In the genomic region with DNA sequence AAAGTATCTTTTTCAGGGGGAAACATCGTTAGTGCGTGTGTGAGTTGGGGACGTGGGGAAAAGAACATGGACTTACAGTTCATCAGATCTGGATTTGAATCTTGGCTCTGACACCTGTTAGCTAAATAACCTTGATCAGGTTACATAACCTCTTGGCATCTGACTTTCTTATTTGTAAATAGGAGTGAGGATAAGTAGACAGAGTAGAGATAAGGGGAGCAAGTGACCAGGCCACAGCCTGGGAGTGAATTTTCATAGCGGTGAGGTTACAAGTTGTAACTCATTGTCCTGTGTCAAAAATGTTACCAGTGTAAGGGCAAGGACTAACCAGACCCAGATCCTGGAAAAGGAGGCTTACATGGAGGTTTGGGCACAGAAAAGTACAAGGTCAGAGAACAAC, we compare ENCODE assay signal across 31 cellular contexts.
"Had no signal": no experiment of that assay in that cellular context is flagged by ENCODE, and none has a peak within 500 bp of the region (broad histone marks: within the 10 kb centered on the region; RNA-seq: fewer than 3 reads in every experiment).

No MANE protein-coding gene starts in this region.

- H3K27ac Mint-ChIP-seq: activated CD4-positive, alpha-beta T cell treated with anti-CD3 and anti-CD28 coated beads for 36 hours; activated CD4-positive, alpha-beta T cell treated with anti-CD3 and anti-CD28 coated beads, Interleukin-2, amount 10 ng/mL, durations not matched to agents 7 days and 5 days; activated CD8-positive, alpha-beta T cell treated with anti-CD3 and anti-CD28 coated beads, Interleukin-2, amount 10 ng/mL, durations not matched to agents 7 days and 5 days; activated naive CD4-positive, alpha-beta T cell treated with anti-CD3 and anti-CD28 coated beads, Interleukin-2, amount 50 U/mL, for 24 hours; activated naive CD8-positive, alpha-beta T cell treated with anti-CD3 and anti-CD28 coated beads, Interleukin-2, amount 10 ng/mL, durations not matched to agents 7 days and 5 days; activated T-cell treated with anti-CD3 and anti-CD28 coated beads, Interleukin-2, amount 50 U/mL, for 24 hours; activated T-helper 2 cell treated with anti-CD3 and anti-CD28 coated beads, Interferon-gamma antibody, Interleukin-2, Interleukin-4, amounts not matched to agents 10 μg/mL and 5 μg/mL and 100 μg/mL, durations not matched to agents 14 hours and 24 hours and 36 hours; T-helper 1 cell treated with Interleukin-12 subunit alpha and Interleukin-12 subunit beta and Interleukin-4 antibody, amounts not matched to agents 30 μg/mL and 1 μg/mL, for 36 hours; T-helper 2 cell treated with Interferon-gamma antibody and Interleukin-4, amounts not matched to agents 5 μg/mL and 100 μg/mL, for 36 hours had no signal

- H3K9me3 Mint-ChIP-seq: activated CD4-positive, alpha-beta T cell treated with anti-CD3 and anti-CD28 coated beads, Interleukin-2, amount 10 ng/mL, durations not matched to agents 7 days and 5 days; activated naive CD4-positive, alpha-beta T cell treated with anti-CD3 and anti-CD28 coated beads, Interleukin-2, amount 50 U/mL, for 24 hours; activated naive CD8-positive, alpha-beta T cell treated with anti-CD3 and anti-CD28 coated beads, Interleukin-2, amount 10 ng/mL, durations not matched to agents 7 days and 5 days; activated T-cell treated with anti-CD3 and anti-CD28 coated beads, Interleukin-2, amount 50 U/mL, for 24 hours; activated T-helper 2 cell treated with anti-CD3 and anti-CD28 coated beads, Interferon-gamma antibody, Interleukin-2, Interleukin-4, amounts not matched to agents 10 μg/mL and 5 μg/mL and 100 μg/mL, durations not matched to agents 14 hours and 24 hours and 36 hours; T-helper 1 cell treated with Interleukin-12 subunit alpha and Interleukin-12 subunit beta and Interleukin-4 antibody, amounts not matched to agents 30 μg/mL and 1 μg/mL, for 36 hours; T-helper 2 cell treated with Interferon-gamma antibody and Interleukin-4, amounts not matched to agents 5 μg/mL and 100 μg/mL, for 36 hours had no signal

- H3K27me3 ChIP-seq: ascending aorta, cardiac muscle cell, MG63, SJCRH30 had no signal

- DNase-seq: activated CD4-positive, alpha-beta T cell treated with anti-CD3 and anti-CD28 coated beads for 36 hours; activated CD4-positive, alpha-beta T cell treated with anti-CD3 and anti-CD28 coated beads, Interleukin-2, amount 10 ng/mL, durations not matched to agents 7 days and 5 days; activated CD4-positive, alpha-beta T cell treated with anti-CD3 and anti-CD28 coated beads, Interleukin-2, amount 50 U/mL, for 48 hours; activated CD8-positive, alpha-beta T cell treated with anti-CD3 and anti-CD28 coated beads, Interleukin-2, amount 10 ng/mL, durations not matched to agents 7 days and 5 days; activated gamma-delta T cell; activated naive CD4-positive, alpha-beta T cell treated with Interleukin-2 at 50 U/mL for 16 hours; activated naive CD8-positive, alpha-beta T cell treated with anti-CD3 and anti-CD28 coated beads, Interleukin-2, amount 10 ng/mL, durations not matched to agents 7 days and 5 days; activated T-cell treated with anti-CD3 and anti-CD28 coated beads, Interleukin-2, amount 50 U/mL, for 24 hours; amygdala; Kasumi-1; KBM-7; MG63; NCI-H1092; NCI-H1694 treated with DMSO at 0.1 percent for 48 hours; NCI-H2029; NCI-H2107; NCI-H226; NCI-H446 treated with DMSO at 0.1 percent for 48 hours; NCI-H524; SHP77; SJCRH30 had no signal

- H3K36me3 Mint-ChIP-seq: activated naive CD4-positive, alpha-beta T cell treated with anti-CD3 and anti-CD28 coated beads, Interleukin-2, amount 50 U/mL, for 24 hours; activated naive CD8-positive, alpha-beta T cell treated with anti-CD3 and anti-CD28 coated beads, Interleukin-2, amount 10 ng/mL, durations not matched to agents 7 days and 5 days had no signal

- H3K4me3 ChIP-seq: ascending aorta, cardiac muscle cell, MG63, SJCRH30, SK-N-MC had no signal

- H3K27me3 Mint-ChIP-seq: activated CD4-positive, alpha-beta T cell treated with anti-CD3 and anti-CD28 coated beads for 36 hours; activated CD4-positive, alpha-beta T cell treated with anti-CD3 and anti-CD28 coated beads, Interleukin-2, amount 10 ng/mL, durations not matched to agents 7 days and 5 days; activated naive CD4-positive, alpha-beta T cell treated with anti-CD3 and anti-CD28 coated beads, Interleukin-2, amount 50 U/mL, for 24 hours; activated naive CD8-positive, alpha-beta T cell treated with anti-CD3 and anti-CD28 coated beads, Interleukin-2, amount 10 ng/mL, durations not matched to agents 7 days and 5 days; activated T-cell treated with anti-CD3 and anti-CD28 coated beads, Interleukin-2, amount 50 U/mL, for 24 hours; central memory CD8-positive, alpha-beta T cell had no signal

- H3K4me3 Mint-ChIP-seq: activated CD4-positive, alpha-beta T cell treated with anti-CD3 and anti-CD28 coated beads for 36 hours; activated CD4-positive, alpha-beta T cell treated with anti-CD3 and anti-CD28 coated beads, Interleukin-2, amount 10 ng/mL, durations not matched to agents 7 days and 5 days; activated CD8-positive, alpha-beta T cell treated with anti-CD3 and anti-CD28 coated beads, Interleukin-2, amount 10 ng/mL, durations not matched to agents 7 days and 5 days; activated naive CD4-positive, alpha-beta T cell treated with anti-CD3 and anti-CD28 coated beads, Interleukin-2, amount 50 U/mL, for 24 hours; activated naive CD8-positive, alpha-beta T cell treated with anti-CD3 and anti-CD28 coated beads, Interleukin-2, amount 10 ng/mL, durations not matched to agents 7 days and 5 days; activated T-cell treated with anti-CD3 and anti-CD28 coated beads, Interleukin-2, amount 50 U/mL, for 24 hours; central memory CD8-positive, alpha-beta T cell; T-helper 1 cell treated with Interleukin-12 subunit alpha and Interleukin-12 subunit beta and Interleukin-4 antibody, amounts not matched to agents 30 μg/mL and 1 μg/mL, for 36 hours; T-helper 2 cell treated with Interferon-gamma antibody and Interleukin-4, amounts not matched to agents 5 μg/mL and 100 μg/mL, for 36 hours had no signal

- H3K4me1 Mint-ChIP-seq: activated CD4-positive, alpha-beta T cell treated with anti-CD3 and anti-CD28 coated beads for 36 hours; activated CD4-positive, alpha-beta T cell treated with anti-CD3 and anti-CD28 coated beads, Interleukin-2, amount 10 ng/mL, durations not matched to agents 7 days and 5 days; activated naive CD4-positive, alpha-beta T cell treated with anti-CD3 and anti-CD28 coated beads, Interleukin-2, amount 50 U/mL, for 24 hours; activated naive CD8-positive, alpha-beta T cell treated with anti-CD3 and anti-CD28 coated beads, Interleukin-2, amount 10 ng/mL, durations not matched to agents 7 days and 5 days; central memory CD8-positive, alpha-beta T cell had no signal

- H3K9me3 ChIP-seq: ascending aorta, MG63, SJCRH30 had no signal

- ATAC-seq: activated CD4-positive, alpha-beta T cell treated with anti-CD3 and anti-CD28 coated beads for 36 hours; activated CD4-positive, CD25-positive, alpha-beta regulatory T cell treated with anti-CD3 and anti-CD28 coated beads, Interleukin-2, amount 50 U/mL, for 24 hours; activated CD8-positive, alpha-beta T cell treated with anti-CD3 and anti-CD28 coated beads, Interleukin-2, amount 10 ng/mL, durations not matched to agents 7 days and 5 days; Panc1 had no signal

- H3K4me1 ChIP-seq: ascending aorta, SJCRH30 had no signal

- H3K27ac ChIP-seq: ascending aorta, cardiac muscle cell, SJCRH30, SK-N-MC had no signal

- H3K36me3 ChIP-seq: ascending aorta, cardiac muscle cell, MG63, SJCRH30 had no signal
